In genomic region chr13:100234524-100235136, GRCh38 we compare ENCODE assay signal across 2 cellular contexts.
TF ChIP-seq lines count a peak whose summit lies in the region.

No MANE protein-coding gene starts in this region.

TF ChIP-seq in A549, 52 proteins besides CTCF, POLR2A, EP300 and RAD21 (continued from another document):
- TF ChIP-seq HMGXB4 (CRISPR knock-in tag; IDR thresholded peaks at IDR 0.05; ENCODE audit: borderline replicate concordance) (no peak), TP53 (CRISPR knock-in tag; IDR thresholded peaks at IDR 0.05) (no peak), SMC3 (IDR thresholded peaks at IDR 0.05) (no peak), ESRRA (IDR thresholded peaks at IDR 0.05; ENCODE audit: borderline replicate concordance, low read length) (no peak), E2F6 (IDR thresholded peaks at IDR 0.05; ENCODE audit: borderline replicate concordance, low read depth) (no peak), NPAS2 (CRISPR knock-in tag; IDR thresholded peaks at IDR 0.05; ENCODE audit: borderline replicate concordance) (no peak), CEBPB (IDR thresholded peaks at IDR 0.05) (peak; percentile 22 to 64; a peak in 1 of 4 replicates), BCL3 (IDR thresholded peaks at IDR 0.05) (0 out of 3 replicates have a peak, but pooled peaks have one; percentile 14), TFCP2L1 (CRISPR knock-in tag; IDR thresholded peaks at IDR 0.05) (no peak), MAX (IDR thresholded peaks at IDR 0.05) (0 out of 2 replicates have a peak, but pooled peaks have one; percentile 18), ELK1 (IDR thresholded peaks at IDR 0.05; ENCODE audit: low read depth, low read length) (no peak), KDM5A (IDR thresholded peaks at IDR 0.05) (no peak), RCOR1 (IDR thresholded peaks at IDR 0.05; ENCODE audit: low read depth, low read length) (no peak), HOXA7 (CRISPR knock-in tag; IDR thresholded peaks at IDR 0.05) (no peak), FOSB (CRISPR knock-in tag; IDR thresholded peaks at IDR 0.05) (no peak), KDM1A (IDR thresholded peaks at IDR 0.05; ENCODE audit: low read depth) (no peak)
TF ChIP-seq in A549: peak in this region for 6.

TF ChIP-seq in HEK293, 187 proteins besides CTCF, POLR2A, EP300 and RAD21 (continued from another document):
- TF ChIP-seq PRDM10 (tag by site-specific recombination; IDR thresholded peaks at IDR 0.05) (no peak), ZSCAN4 (tag by site-specific recombination; IDR thresholded peaks at IDR 0.05) (peak; percentile 70; the same call in 1 of the 2 replicates), ZNF2 (tag by site-specific recombination; IDR thresholded peaks at IDR 0.05) (no peak), EGR2 (tag by site-specific recombination; IDR thresholded peaks at IDR 0.05; ENCODE audit: low read depth) (peak; percentile 52; the same call in 1 of the 2 replicates), RBAK (tag by site-specific recombination; IDR thresholded peaks at IDR 0.05) (no peak), ZNF660 (tag by site-specific recombination; IDR thresholded peaks at IDR 0.05) (no peak)
